Comparison of ENCODE assay signal across 22 cellular contexts in genomic region chr4:8215641-8216442, GRCh38. TPM values are rescaled to one million over a fixed set of nuclear protein-coding genes. Genes with fewer than 3 reads are reported as not detected.
"Had no signal": no experiment of that assay in that cellular context is flagged by ENCODE, and none has a peak within 500 bp of the region (broad histone marks: within the 10 kb centered on the region; RNA-seq: fewer than 3 reads in every experiment).

No MANE protein-coding gene starts in this region.

- DNase-seq: activated CD4-positive, alpha-beta T cell treated with anti-CD3 and anti-CD28 coated beads for 48 hours; activated CD4-positive, alpha-beta T cell treated with anti-CD3 and anti-CD28 coated beads, Interleukin-2, amount 50 U/mL, for 4 hours; activated CD4-positive, CD25-positive, alpha-beta regulatory T cell treated with anti-CD3 and anti-CD28 coated beads, Interleukin-2, amount 50 U/mL, for 72 hours; activated CD8-positive, alpha-beta memory T cell treated with anti-CD3 and anti-CD28 coated beads, Interleukin-2, amount 50 U/mL, for 48 hours; activated CD8-positive, alpha-beta T cell treated with anti-CD3 and anti-CD28 coated beads, Interleukin-2, amount 10 ng/mL, durations not matched to agents 7 days and 5 days; activated effector memory CD4-positive, alpha-beta T cell treated with Interleukin-2 at 50 U/mL for 16 hours; activated naive CD4-positive, alpha-beta T cell; activated T-cell treated with anti-CD3 and anti-CD28 coated beads, Interleukin-2, amount 50 U/mL, for 24 hours; MG63; MV-4-11; NCI-H1417 treated with DMSO at 0.1 percent for 48 hours; NCI-H1694; Peyer's patch; SHP77 had no signal

- H3K4me1 ChIP-seq: ascending aorta had no signal

- H3K27ac ChIP-seq: ascending aorta, body of pancreas, KMS-11, Peyer's patch had no signal

- H3K27me3 ChIP-seq: ascending aorta, body of pancreas, MG63, Peyer's patch had no signal

- H3K9me3 ChIP-seq: ascending aorta, body of pancreas, MG63, Peyer's patch had no signal

- H3K9me3 Mint-ChIP-seq: activated naive CD4-positive, alpha-beta T cell treated with anti-CD3 and anti-CD28 coated beads, Interleukin-2, amount 50 U/mL, for 24 hours; activated T-cell treated with anti-CD3 and anti-CD28 coated beads, Interleukin-2, amount 50 U/mL, for 24 hours; activated T-helper 1 cell treated with anti-CD3 and anti-CD28 coated beads, Interleukin-12 subunit alpha, Interleukin-12 subunit beta, Interleukin-2, Interleukin-4 antibody, amounts not matched to agents 30 ng/mL and 10 ng/mL and 1 ng/mL, durations not matched to agents 14 hours and 24 hours and 36 hours; T-helper 1 cell treated with Interleukin-12 subunit alpha and Interleukin-12 subunit beta and Interleukin-4 antibody, amounts not matched to agents 30 μg/mL and 1 μg/mL, for 36 hours had no signal

- H3K4me2 ChIP-seq: KMS-11 had no signal

- H3K27ac Mint-ChIP-seq: activated CD8-positive, alpha-beta T cell treated with anti-CD3 and anti-CD28 coated beads, Interleukin-2, amount 10 ng/mL, durations not matched to agents 7 days and 5 days; activated naive CD4-positive, alpha-beta T cell treated with anti-CD3 and anti-CD28 coated beads, Interleukin-2, amount 50 U/mL, for 24 hours; activated T-cell treated with anti-CD3 and anti-CD28 coated beads, Interleukin-2, amount 50 U/mL, for 24 hours; activated T-helper 1 cell treated with anti-CD3 and anti-CD28 coated beads, Interleukin-12 subunit alpha, Interleukin-12 subunit beta, Interleukin-2, Interleukin-4 antibody, amounts not matched to agents 30 ng/mL and 10 ng/mL and 1 ng/mL, durations not matched to agents 14 hours and 24 hours and 36 hours; T-helper 1 cell treated with Interleukin-12 subunit alpha and Interleukin-12 subunit beta and Interleukin-4 antibody, amounts not matched to agents 30 μg/mL and 1 μg/mL, for 36 hours; WTC11 had no signal

- H3K4me3 Mint-ChIP-seq: activated CD8-positive, alpha-beta T cell treated with anti-CD3 and anti-CD28 coated beads, Interleukin-2, amount 10 ng/mL, durations not matched to agents 7 days and 5 days; activated naive CD4-positive, alpha-beta T cell treated with anti-CD3 and anti-CD28 coated beads, Interleukin-2, amount 50 U/mL, for 24 hours; activated T-cell treated with anti-CD3 and anti-CD28 coated beads, Interleukin-2, amount 50 U/mL, for 24 hours; activated T-helper 1 cell treated with anti-CD3 and anti-CD28 coated beads, Interleukin-12 subunit alpha, Interleukin-12 subunit beta, Interleukin-2, Interleukin-4 antibody, amounts not matched to agents 30 ng/mL and 10 ng/mL and 1 ng/mL, durations not matched to agents 14 hours and 24 hours and 36 hours; T-helper 1 cell treated with Interleukin-12 subunit alpha and Interleukin-12 subunit beta and Interleukin-4 antibody, amounts not matched to agents 30 μg/mL and 1 μg/mL, for 36 hours; WTC11 had no signal

- H3K4me3 ChIP-seq: ascending aorta, body of pancreas, MG63, Peyer's patch had no signal

- ATAC-seq: activated CD8-positive, alpha-beta T cell treated with anti-CD3 and anti-CD28 coated beads, Interleukin-2, amount 10 ng/mL, durations not matched to agents 7 days and 5 days; WTC11 had no signal

- H3K36me3 ChIP-seq: ascending aorta, MG63, Peyer's patch had no signal

- H3K36me3 Mint-ChIP-seq: WTC11 had no signal

- H3K9ac ChIP-seq: KMS-11 had no signal

- H3K27me3 Mint-ChIP-seq: activated naive CD4-positive, alpha-beta T cell treated with anti-CD3 and anti-CD28 coated beads, Interleukin-2, amount 50 U/mL, for 24 hours; activated T-cell treated with anti-CD3 and anti-CD28 coated beads, Interleukin-2, amount 50 U/mL, for 24 hours had no signal

RNA-seq across cellular contexts. Expression of gene HTRA3, which starts 53.7 kb away (rescaled TPM):
- total RNA-seq: activated CD8-positive, alpha-beta T cell treated with anti-CD3 and anti-CD28 coated beads, Interleukin-2, amount 10 ng/mL, durations not matched to agents 7 days and 5 days; activated T-helper 1 cell treated with anti-CD3 and anti-CD28 coated beads, Interleukin-12 subunit alpha, Interleukin-12 subunit beta, Interleukin-2, Interleukin-4 antibody, amounts not matched to agents 30 ng/mL and 10 ng/mL and 1 ng/mL, durations not matched to agents 14 hours and 24 hours and 36 hours; SK-MEL-5 had no signal
